ENCODE assay signal across 8 cellular contexts in the genomic region with DNA sequence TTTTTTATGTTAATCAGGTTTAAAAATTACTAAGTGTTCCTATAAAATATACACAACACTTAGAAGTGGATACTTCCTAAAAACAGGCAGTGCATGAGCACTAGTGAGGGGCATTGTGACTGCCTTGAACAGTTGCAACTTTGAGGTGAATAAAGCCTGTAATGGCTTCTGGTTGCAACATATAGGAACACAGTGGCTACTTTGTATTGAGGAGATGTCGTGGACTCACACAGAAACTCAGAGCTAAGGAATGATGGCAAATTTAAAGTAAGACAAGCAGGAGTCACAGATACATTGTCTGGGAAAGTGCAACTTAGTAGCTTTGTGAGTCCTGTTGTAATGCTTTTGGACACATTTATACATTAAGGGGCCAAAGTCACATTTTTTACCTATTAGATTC. TPM values are rescaled to one million over a fixed set of nuclear protein-coding genes. Genes with fewer than 3 reads are reported as not detected.
A peak's percentile ranks its signal among the peaks of the same experiment; 100 is the strongest.
DNase-seq lines count a peak whose midpoint lies in the region; ATAC-seq and TF ChIP-seq lines count a peak whose summit lies in the region.

No MANE protein-coding gene starts in this region.

- TF ChIP-seq CTCF in left ventricle myocardium inferior (IDR thresholded peaks at IDR 0.05; ENCODE audit: borderline replicate concordance) (no peak), adrenal gland (IDR thresholded peaks at IDR 0.05) (no peak), lower lobe of right lung (IDR thresholded peaks at IDR 0.05) (no peak)

- peaks cover 4% of the 10 kb centered on the region for H3K36me3 ChIP-seq in left ventricle myocardium inferior
- H3K36me3 ChIP-seq in adrenal gland (replicated peaks in 1 of 2): peaks cover 0 to 4% of the 10 kb centered on the region in 2 donors
- H3K36me3 ChIP-seq in lower lobe of right lung: peaks cover 4% of the 10 kb centered on the region
- H3K36me3 ChIP-seq in urinary bladder (ENCODE audit: insufficient read depth): peaks cover 2% of the 10 kb centered on the region

- no peak for ATAC-seq in left cardiac atrium
- ATAC-seq in lower lobe of right lung: no peak
- ATAC-seq in GM19324 (IDR thresholded peaks at IDR 0.05; ENCODE audit: low FRiP score, unreplicated experiment): no peak

- H3K27ac ChIP-seq in left ventricle myocardium inferior (replicated peaks): peak overlapping the region; percentile 80
- H3K27ac ChIP-seq in adrenal gland: peak overlapping the region in 4 of 5 donors; percentile 75 to 97 (median 86)
- peak overlapping the region; percentile 85 for H3K27ac ChIP-seq in lower lobe of right lung
- no peak overlapping the region for H3K27ac ChIP-seq in urinary bladder (ENCODE audit: low read depth)

- H3K27me3 ChIP-seq in left ventricle myocardium inferior (ENCODE audit: low read depth) (no peaks in the 10 kb centered on the region), adrenal gland (no peaks in the 10 kb centered on the region), lower lobe of right lung (ENCODE audit: low read depth) (no peaks in the 10 kb centered on the region)

- TF ChIP-seq POLR2A in adrenal gland (IDR thresholded peaks at IDR 0.05): no peak

- H3K9me3 ChIP-seq in left ventricle myocardium inferior (replicated peaks) (no peaks in the 10 kb centered on the region), adrenal gland (replicated peaks in 1 of 3) (no peaks in the 10 kb centered on the region), lower lobe of right lung (no peaks in the 10 kb centered on the region)

- H3K4me3 ChIP-seq in left ventricle myocardium inferior (peak overlapping the region; percentile 62), adrenal gland (peak overlapping the region in 1 of 4 donors; percentile 84), lower lobe of right lung (peak overlapping the region; percentile 57), urinary bladder (ENCODE audit: low read depth, low read length) (peak overlapping the region; percentile 47)

- intact Hi-C loops in left ventricle myocardium inferior (cut with micrococcal nuclease) (no loop called here), left cardiac atrium (cut with DNase I) (no loop called here), adrenal gland (cut with DNase I) (no loop called here), lower lobe of right lung (cut with DNase I) (no loop called here)

- WGBS in adrenal gland, 4 donors: 0 to 7% (median 2%) methylated on average over 1 of the region's 1 CpG
- WGBS in urinary bladder: 17% methylated on average over 1 of the region's 1 CpG

- H3K4me1 ChIP-seq in left ventricle myocardium inferior (peaks cover 3% of the 10 kb centered on the region), adrenal gland (replicated peaks in 1 of 2) (peaks cover 0 to 3% of the 10 kb centered on the region in 2 donors), lower lobe of right lung (no peaks in the 10 kb centered on the region), urinary bladder (ENCODE audit: insufficient read depth) (no peaks in the 10 kb centered on the region)

- DNase-seq in left ventricle myocardium inferior (no peak), left cardiac atrium (no peak), adrenal gland (no peak), lower lobe of right lung (no peak), NCI-H774 (lab: John Stamatoyannopoulos, UW) (no peak), AG20443 (ENCODE audit: low spot score) (no peak)

RNA-seq across cellular contexts. Expression of a gene that starts 0.9 kb away (rescaled TPM):
- total RNA-seq in left ventricle myocardium inferior: 252 TPM
- total RNA-seq in left cardiac atrium: 100 to 1,000 TPM; 290 to 337 TPM
- total RNA-seq in adrenal gland: 1,000 to 10,000 TPM in 7 of 8 donors, 100 to 1,000 TPM in 1; 801 to 2,952 (median 1,268) TPM
- polyA plus RNA-seq in adrenal gland: 1,000 to 10,000 TPM in 2 of 3 donors, 100 to 1,000 TPM in 1; 341 to 1,363 (median 1,237) TPM
- 1,064 TPM for total RNA-seq in lower lobe of right lung
- 85.1 TPM for total RNA-seq in urinary bladder
- 962 TPM for polyA plus RNA-seq in urinary bladder
